9 cellular contexts compared by ENCODE assay signal in the genomic region with DNA sequence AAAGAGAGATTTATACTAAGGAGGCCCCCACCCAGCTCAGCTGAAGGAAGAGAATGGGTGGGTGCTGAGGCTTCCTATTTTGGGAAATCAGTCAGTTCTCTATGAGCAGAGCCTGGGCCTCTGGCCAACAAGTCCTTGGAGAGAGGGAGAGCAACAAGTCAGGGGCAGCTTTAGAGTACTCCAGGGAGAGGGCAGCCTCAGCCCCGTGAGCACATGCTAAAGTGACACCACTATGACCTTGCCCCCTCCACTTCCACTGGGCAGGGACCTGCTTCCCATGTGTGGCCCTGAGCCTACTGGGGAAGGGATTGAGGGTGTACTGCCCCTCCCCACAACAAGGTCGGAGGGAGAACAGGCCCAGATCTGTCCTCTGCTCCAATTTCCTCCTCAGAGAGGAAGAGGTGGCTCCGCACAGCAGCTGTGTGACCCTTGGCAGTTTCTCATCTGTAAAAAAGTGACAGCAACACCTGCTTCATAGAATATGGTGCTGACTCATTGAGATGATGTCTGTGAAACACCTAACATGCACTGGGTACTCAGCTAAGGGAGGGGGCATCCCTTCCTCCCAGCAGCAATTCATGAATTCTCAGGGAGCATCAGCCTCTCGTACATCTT.
DNase-seq lines count a peak whose midpoint lies in the region; ATAC-seq, FAIRE-seq and TF ChIP-seq lines count a peak whose summit lies in the region.
"Had no signal": no experiment of that assay in that cellular context is flagged by ENCODE, and none has a peak within 500 bp of the region (broad histone marks: within the 10 kb centered on the region; RNA-seq: fewer than 3 reads in every experiment).

No MANE protein-coding gene starts in this region.

- DNase-seq in A172 (ENCODE audit: low spot score) (peak; percentile 48), GM19239 (ENCODE audit: insufficient read length, low spot score) (no peak), testis (peak; percentile 36), GM19240 (ENCODE audit: insufficient read length, low spot score) (no peak), MG63 (no peak)
- DNase-seq in central memory CD4-positive, alpha-beta T cell: no peak

- H3K9me3 ChIP-seq in testis: no peaks in the 10 kb centered on the region
- H3K9me3 ChIP-seq in MG63: no peaks in the 10 kb centered on the region

- ATAC-seq in HG03565 (IDR thresholded peaks at IDR 0.05; ENCODE audit: unreplicated experiment) (peak; percentile 68), esophagus mucosa (peak; percentile 18)

- WGBS in testis, 2 donors: 56 to 83% methylated on average over 1 to 4 of the region's 4 CpGs

- FAIRE-seq in GM19239 (lab: Jason Lieb, UNC): peak; percentile 52

- intact Hi-C loops in testis (cut with DNase I; ENCODE audit: low total_unique reads): loop anchor here (10.0 kb wide), 1 partner anchor 114 kb away; no protein-coding TSS in a partner anchor

- no peak overlapping the region for H3K27ac ChIP-seq in testis
- H3K27ac ChIP-seq: SK-N-MC had no signal

- H3K4me3 ChIP-seq in testis (no peak overlapping the region), MG63 (no peak overlapping the region)
- H3K4me3 ChIP-seq: SK-N-MC had no signal

- H3K27me3 ChIP-seq in testis (no peaks in the 10 kb centered on the region), MG63 (no peaks in the 10 kb centered on the region)

- H3K4me1 ChIP-seq in testis: peaks cover 11% of the 10 kb centered on the region

- H3K36me3 ChIP-seq in testis (ENCODE audit: low read depth, missing control alignments) (no peaks in the 10 kb centered on the region), MG63 (no peaks in the 10 kb centered on the region)

- TF ChIP-seq CTCF in testis (IDR thresholded peaks at IDR 0.05): no peak

- TF ChIP-seq POLR2A in testis (IDR thresholded peaks at IDR 0.05): no peak

Comparison
In these comparisons a context has a peak if more than half of its experiments do, and no peak if none do; other contexts are left out.
1. DNase-seq: peak in A172 (single experiment) and testis (single experiment); none in GM19239 (single experiment), central memory CD4-positive, alpha-beta T cell (single experiment), GM19240 (single experiment) and MG63 (single experiment).